Comparison of ENCODE assay signal across 9 cellular contexts in the genomic region with DNA sequence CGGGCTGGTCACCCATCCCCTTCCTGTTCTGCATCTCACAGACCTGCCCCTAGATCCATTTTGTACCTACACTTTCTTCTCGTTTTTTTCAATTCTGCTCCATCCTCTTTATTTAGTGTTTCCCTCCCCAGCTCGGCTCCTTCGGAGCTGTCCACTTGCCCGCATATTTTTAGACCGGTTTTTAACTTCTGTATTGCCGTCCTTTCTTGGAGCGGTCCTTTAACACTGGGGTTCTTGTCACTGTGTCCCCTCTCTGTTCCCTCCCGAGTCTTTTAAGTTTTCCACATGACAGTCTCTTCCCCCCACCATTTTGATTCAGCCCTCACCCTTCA. TPM values are rescaled to one million over a fixed set of nuclear protein-coding genes. Genes with fewer than 3 reads are reported as not detected.
DNase-seq lines count a peak whose midpoint lies in the region; ATAC-seq and TF ChIP-seq lines count a peak whose summit lies in the region.
"Had no signal": no experiment of that assay in that cellular context is flagged by ENCODE, and none has a peak within 500 bp of the region (broad histone marks: within the 10 kb centered on the region; RNA-seq: fewer than 3 reads in every experiment).

No MANE protein-coding gene starts in this region.

- DNase-seq in RWPE2 (ENCODE audit: low spot score): peak; percentile 11
- peak; percentile 36 for DNase-seq in fibroblast of villous mesenchyme (ENCODE audit: low read depth)
- peak; percentile 48 for DNase-seq in sigmoid colon
- DNase-seq in AML-193 (lab: John Stamatoyannopoulos, UW): no peak
- no peak for DNase-seq in GM10266 (ENCODE audit: extremely low spot score)
- DNase-seq: naive B cell had no signal

- H3K27me3 ChIP-seq in RWPE2 (ENCODE audit: insufficient read depth, poor library complexity, severe bottlenecking): no peaks in the 10 kb centered on the region
- no peaks in the 10 kb centered on the region for H3K27me3 ChIP-seq in sigmoid colon

- H3K9me3 ChIP-seq in ES-I3 (ENCODE audit: control insufficient read depth, insufficient read depth, low read length) (no peaks in the 10 kb centered on the region), RWPE2 (ENCODE audit: severe bottlenecking) (no peaks in the 10 kb centered on the region), sigmoid colon (no peaks in the 10 kb centered on the region)

- ATAC-seq in RWPE2 (ENCODE audit: low read depth) (no peak), GM18909 (IDR thresholded peaks at IDR 0.05; ENCODE audit: poor library complexity, unreplicated experiment) (no peak), HG03025 (IDR thresholded peaks at IDR 0.05; ENCODE audit: low FRiP score, unreplicated experiment) (no peak)

- no peak for TF ChIP-seq POLR2A in sigmoid colon (IDR thresholded peaks at IDR 0.05)

- H3K4me3 ChIP-seq in RWPE2 (ENCODE audit: severe bottlenecking) (peak overlapping the region; percentile 67), fibroblast of villous mesenchyme (ENCODE audit: low read depth, low read length) (peak overlapping the region; percentile 80), sigmoid colon (peak overlapping the region; percentile 49 to 99 (median 82))

- WGBS in sigmoid colon, 2 donors: 23 to 33% methylated on average over 9 of the region's 9 CpGs

- H3K36me3 ChIP-seq in ES-I3 (ENCODE audit: insufficient read depth, low read length) (no peaks in the 10 kb centered on the region), RWPE2 (ENCODE audit: low read depth) (0 out of 2 replicates have a peak, but pooled peaks cover 4% of the 10 kb centered on the region), sigmoid colon (no peaks in the 10 kb centered on the region)

- intact Hi-C loops in sigmoid colon (cut with DNase I): loop anchor here (5.0 kb wide), 2 partner anchors 50 to 250 kb away; a partner anchor contains a TSS

- no peak for TF ChIP-seq EP300 in sigmoid colon (IDR thresholded peaks at IDR 0.05)

- TF ChIP-seq CTCF in RWPE2 (IDR thresholded peaks at IDR 0.05; ENCODE audit: poor library complexity, severe bottlenecking): no peak
- TF ChIP-seq CTCF in fibroblast of villous mesenchyme (IDR thresholded peaks at IDR 0.05; ENCODE audit: insufficient read depth, low read depth, low read length): no peak
- no peak for TF ChIP-seq CTCF in sigmoid colon (IDR thresholded peaks at IDR 0.05)
- TF ChIP-seq CTCF in GM10266 (IDR thresholded peaks at IDR 0.05; ENCODE audit: control insufficient read depth, insufficient read depth, low read depth, missing control alignments): no peak

- H3K27ac ChIP-seq in RWPE2 (ENCODE audit: poor library complexity, severe bottlenecking) (peak overlapping the region; percentile 95), sigmoid colon (peak overlapping the region; percentile 95 to 99 (median 97))

- H3K4me1 ChIP-seq in ES-I3 (ENCODE audit: insufficient read depth, low read length): peaks cover 38% of the 10 kb centered on the region
- peaks cover 36% of the 10 kb centered on the region for H3K4me1 ChIP-seq in RWPE2 (ENCODE audit: insufficient read depth, poor library complexity, severe bottlenecking)
- peaks cover 0 to 64% (median 60%) of the 10 kb centered on the region in 4 donors for H3K4me1 ChIP-seq in sigmoid colon

- peak overlapping the region; percentile 64 for H3K9ac ChIP-seq in ES-I3 (ENCODE audit: low read depth, low read length)

RNA-seq across cellular contexts. Expression of a gene that starts 1.7 kb away (rescaled TPM):
- total RNA-seq in fibroblast of villous mesenchyme: 31.5 and 36.7 TPM in 2 replicates
- total RNA-seq in sigmoid colon: 10 to 100 TPM; 33.9 to 55.7 (median 36.7) TPM
- polyA plus RNA-seq in sigmoid colon: 10 to 100 TPM; 11.4 to 35.6 (median 20.3) TPM

RNA-seq across cellular contexts. Expression of a gene that starts 11.8 kb away (rescaled TPM):
- 113 and 166 TPM in 2 replicates for total RNA-seq in fibroblast of villous mesenchyme
- 10 to 100 TPM; 52.4 to 84.3 (median 73.0) TPM for total RNA-seq in sigmoid colon
- polyA plus RNA-seq in sigmoid colon: 100 to 1,000 TPM; 139 to 167 (median 163) TPM

Comparison
In these comparisons a context has a peak if more than half of its experiments do, and no peak if none do; other contexts are left out.
1. DNase-seq: peak in RWPE2 (single experiment), fibroblast of villous mesenchyme (single experiment) and sigmoid colon (single experiment); none in AML-193 (0 of 2) and GM10266 (single experiment).
2. Peak in every context shown above with its lines, with median percentiles within 50 percentile points of each other: H3K4me3 ChIP-seq.